18 cellular contexts compared by ENCODE assay signal in the genomic region with DNA sequence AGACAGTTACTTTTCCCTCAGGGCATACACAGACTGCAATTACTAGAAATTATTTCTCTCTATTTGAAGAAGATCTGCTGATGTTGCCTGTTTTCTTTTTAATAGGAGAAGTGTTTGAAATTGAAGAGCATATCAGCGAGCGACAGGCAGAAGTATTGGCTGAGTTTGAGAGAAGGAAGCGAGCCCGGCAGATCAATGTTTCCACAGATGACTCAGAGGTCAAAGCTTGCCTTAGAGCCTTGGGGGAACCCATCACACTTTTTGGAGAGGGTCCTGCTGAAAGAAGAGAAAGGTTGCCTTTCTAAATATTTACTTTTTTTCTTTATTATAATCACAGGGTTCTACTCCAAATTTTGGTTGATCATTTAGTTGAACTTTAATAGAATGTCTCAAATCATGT. TPM values are rescaled to one million over a fixed set of nuclear protein-coding genes. Genes with fewer than 3 reads are reported as not detected.
DNase-seq lines count a peak whose midpoint lies in the region; ATAC-seq lines count a peak whose summit lies in the region.
"Had no signal": no experiment of that assay in that cellular context is flagged by ENCODE, and none has a peak within 500 bp of the region (broad histone marks: within the 10 kb centered on the region; RNA-seq: fewer than 3 reads in every experiment).

No MANE protein-coding gene starts in this region.

- H3F3A ChIP-seq in GM23248 (ENCODE audit: insufficient read depth) = peaks cover 6% of the 10 kb centered on the region

- 94 to 95% methylated on average over 4 of the region's 4 CpGs for WGBS in GM23248 (ENCODE audit: low coverage in 1 of 2, low lambda C conversion rate in 2 of 2, missing lambda C conversion rate in 2 of 2), 2 experiments

- no peaks in the 10 kb centered on the region for H3K9me2 ChIP-seq in GM23248 (ENCODE audit: insufficient read depth)

- H2AFZ ChIP-seq in GM23248 = no peak overlapping the region

- intact Hi-C loops in activated naive CD4-positive, alpha-beta T cell treated with anti-CD3 and anti-CD28 coated beads for 36 hours (cut with micrococcal nuclease) = loop anchor here (5.0 to 10.0 kb wide), 4 partner anchors 167 to 1106 kb away; a partner anchor contains a TSS
- intact Hi-C loops in naive thymus-derived CD4-positive, alpha-beta T cell (cut with micrococcal nuclease) = no loop called here

- H3K9me3 ChIP-seq in GM23248 (ENCODE audit: low read depth) = no peaks in the 10 kb centered on the region
- H3K9me3 ChIP-seq in naive thymus-derived CD4-positive, alpha-beta T cell (ENCODE audit: control insufficient read depth in 2 of 3, low read length in 3 of 3) = no peaks in the 10 kb centered on the region

- H3K27ac Mint-ChIP-seq in activated naive CD4-positive, alpha-beta T cell treated with anti-CD3 and anti-CD28 coated beads, Interleukin-2, amount 50 U/mL, for 24 hours = no peak overlapping the region
- no peak overlapping the region for H3K27ac Mint-ChIP-seq in activated naive CD4-positive, alpha-beta T cell treated with anti-CD3 and anti-CD28 coated beads for 36 hours
- H3K27ac Mint-ChIP-seq in activated T-helper 17 cell treated with anti-CD3 and anti-CD28 coated beads, Interleukin-2, amount 50 U/mL, for 72 hours = peak overlapping the region; percentile 30
- peak overlapping the region; percentile 8 for H3K27ac Mint-ChIP-seq in stimulated activated memory B cell treated with anti-CD40 and anti-IgM and Interleukin-4, amounts not matched to agents 10 μg/mL and 1 μg/mL and 100 μg/mL, for 72 hours
- H3K27ac Mint-ChIP-seq in naive thymus-derived CD4-positive, alpha-beta T cell = peak overlapping the region in 4 of 9 donors; percentile 16 to 45 (median 36)

- peaks cover 31% of the 10 kb centered on the region for H3K36me3 Mint-ChIP-seq in activated naive CD4-positive, alpha-beta T cell treated with anti-CD3 and anti-CD28 coated beads, Interleukin-2, amount 50 U/mL, for 24 hours
- H3K36me3 Mint-ChIP-seq in activated naive CD4-positive, alpha-beta T cell treated with anti-CD3 and anti-CD28 coated beads for 36 hours (ENCODE audit: low read depth) = peaks cover 49% of the 10 kb centered on the region
- peaks cover 60% of the 10 kb centered on the region for H3K36me3 Mint-ChIP-seq in activated T-helper 17 cell treated with anti-CD3 and anti-CD28 coated beads, Interleukin-2, amount 50 U/mL, for 72 hours (ENCODE audit: low read depth)
- peaks cover 49% of the 10 kb centered on the region for H3K36me3 Mint-ChIP-seq in stimulated activated memory B cell treated with anti-CD40 and anti-IgM and Interleukin-4, amounts not matched to agents 10 μg/mL and 1 μg/mL and 100 μg/mL, for 72 hours
- peaks cover 24 to 52% (median 34%) of the 10 kb centered on the region in 5 donors for H3K36me3 Mint-ChIP-seq in naive thymus-derived CD4-positive, alpha-beta T cell

- H3K4me2 ChIP-seq in GM23248 (ENCODE audit: unreplicated experiment) = no peak overlapping the region

- H3K4me1 Mint-ChIP-seq in activated naive CD4-positive, alpha-beta T cell treated with anti-CD3 and anti-CD28 coated beads, Interleukin-2, amount 50 U/mL, for 24 hours = peaks cover 41% of the 10 kb centered on the region
- peaks cover 25% of the 10 kb centered on the region for H3K4me1 Mint-ChIP-seq in activated naive CD4-positive, alpha-beta T cell treated with anti-CD3 and anti-CD28 coated beads for 36 hours (ENCODE audit: low read depth)
- H3K4me1 Mint-ChIP-seq in activated T-helper 17 cell treated with anti-CD3 and anti-CD28 coated beads, Interleukin-2, amount 50 U/mL, for 72 hours = peaks cover 32% of the 10 kb centered on the region
- H3K4me1 Mint-ChIP-seq in stimulated activated memory B cell treated with anti-CD40 and anti-IgM and Interleukin-4, amounts not matched to agents 10 μg/mL and 1 μg/mL and 100 μg/mL, for 72 hours = peaks cover 21% of the 10 kb centered on the region
- H3K4me1 Mint-ChIP-seq in naive thymus-derived CD4-positive, alpha-beta T cell = peaks cover 14 to 39% (median 30%) of the 10 kb centered on the region in 7 donors

- POLR2A ChIA-PET in naive thymus-derived CD4-positive, alpha-beta T cell (lab: Charles Lee) = no interaction called here

- in situ Hi-C loops in GM23248 (cut with MboI) = no loop called here

- ATAC-seq in activated T-helper 17 cell treated with anti-CD3 and anti-CD28 coated beads, Interleukin-2, amount 50 U/mL, for 72 hours (replicated peaks) = no peak
- ATAC-seq in stimulated activated memory B cell treated with anti-CD40 and anti-IgM and Interleukin-4, amounts not matched to agents 10 μg/mL and 1 μg/mL and 100 μg/mL, for 72 hours = no peak
- no peak for ATAC-seq in naive thymus-derived CD4-positive, alpha-beta T cell
- ATAC-seq in HG02588 (IDR thresholded peaks at IDR 0.05; ENCODE audit: unreplicated experiment) = no peak

- peak overlapping the region; percentile 1; the same call in 1 of the 2 replicates for H3K9ac ChIP-seq in GM23248

- no peaks in the 10 kb centered on the region for H3K27me3 Mint-ChIP-seq in activated naive CD4-positive, alpha-beta T cell treated with anti-CD3 and anti-CD28 coated beads, Interleukin-2, amount 50 U/mL, for 24 hours
- no peaks in the 10 kb centered on the region for H3K27me3 Mint-ChIP-seq in activated naive CD4-positive, alpha-beta T cell treated with anti-CD3 and anti-CD28 coated beads for 36 hours (ENCODE audit: low read depth)
- H3K27me3 Mint-ChIP-seq in activated T-helper 17 cell treated with anti-CD3 and anti-CD28 coated beads, Interleukin-2, amount 50 U/mL, for 72 hours = no peaks in the 10 kb centered on the region
- no peaks in the 10 kb centered on the region for H3K27me3 Mint-ChIP-seq in stimulated activated memory B cell treated with anti-CD40 and anti-IgM and Interleukin-4, amounts not matched to agents 10 μg/mL and 1 μg/mL and 100 μg/mL, for 72 hours
- H3K27me3 Mint-ChIP-seq in naive thymus-derived CD4-positive, alpha-beta T cell = no peaks in the 10 kb centered on the region

- no peaks in the 10 kb centered on the region for H4K20me1 ChIP-seq in GM23248 (ENCODE audit: insufficient read depth)

- H3K9me3 Mint-ChIP-seq in activated naive CD4-positive, alpha-beta T cell treated with anti-CD3 and anti-CD28 coated beads, Interleukin-2, amount 50 U/mL, for 24 hours = no peaks in the 10 kb centered on the region
- no peaks in the 10 kb centered on the region for H3K9me3 Mint-ChIP-seq in activated naive CD4-positive, alpha-beta T cell treated with anti-CD3 and anti-CD28 coated beads for 36 hours
- no peaks in the 10 kb centered on the region for H3K9me3 Mint-ChIP-seq in activated T-helper 17 cell treated with anti-CD3 and anti-CD28 coated beads, Interleukin-2, amount 50 U/mL, for 72 hours
- no peaks in the 10 kb centered on the region for H3K9me3 Mint-ChIP-seq in stimulated activated memory B cell treated with anti-CD40 and anti-IgM and Interleukin-4, amounts not matched to agents 10 μg/mL and 1 μg/mL and 100 μg/mL, for 72 hours
- no peaks in the 10 kb centered on the region for H3K9me3 Mint-ChIP-seq in naive thymus-derived CD4-positive, alpha-beta T cell

- no peaks in the 10 kb centered on the region for H3K27me3 ChIP-seq in GM23248 (replicated peaks; ENCODE audit: insufficient read depth)
- no peaks in the 10 kb centered on the region for H3K27me3 ChIP-seq in naive thymus-derived CD4-positive, alpha-beta T cell (ENCODE audit: control insufficient read depth in 2 of 2, insufficient read depth in 2 of 2, low read length in 2 of 2)

- DNase-seq in activated naive CD4-positive, alpha-beta T cell treated with anti-CD3 and anti-CD28 coated beads for 36 hours = no peak
- no peak for DNase-seq in GM23248
- DNase-seq in naive thymus-derived CD4-positive, alpha-beta T cell = no peak
- DNase-seq: ACHN; AML-193; IMR-90; Karpas-422; NCI-H187; NCI-H345; NCI-H69; NK-92 treated with Interleukin-12 subunit alpha and Interleukin-12 subunit beta, amount 100 ng/mL, for 24 hours; OCI-M1; SIG-M5 had no signal

- CTCF ChIA-PET in activated naive CD4-positive, alpha-beta T cell treated with anti-CD3 and anti-CD28 coated beads for 36 hours (lab: Charles Lee) = interaction anchor here (1.2 kb wide), 1 partner anchor 376 kb away, joined by 3 read pairs; no protein-coding TSS in a partner anchor
- CTCF ChIA-PET in naive thymus-derived CD4-positive, alpha-beta T cell (lab: Charles Lee) = no interaction called here

- peaks cover 68% of the 10 kb centered on the region for H3K79me2 ChIP-seq in GM23248 (ENCODE audit: insufficient read depth)

- peaks cover 11% of the 10 kb centered on the region for H3K4me1 ChIP-seq in GM23248 (ENCODE audit: insufficient read depth)
- peaks cover 8 to 16% of the 10 kb centered on the region in 2 donors for H3K4me1 ChIP-seq in naive thymus-derived CD4-positive, alpha-beta T cell (ENCODE audit: control insufficient read depth in 2 of 2, insufficient read depth in 2 of 2, low read length in 2 of 2)

- H3K36me3 ChIP-seq in GM23248 (ENCODE audit: low read depth) = peaks cover 54% of the 10 kb centered on the region
- H3K36me3 ChIP-seq in naive thymus-derived CD4-positive, alpha-beta T cell (ENCODE audit: control insufficient read depth in 2 of 3, insufficient read depth in 3 of 3, low read length in 3 of 3) = peaks cover 22 to 52% (median 35%) of the 10 kb centered on the region in 3 experiments

- H3K4me3 Mint-ChIP-seq in activated naive CD4-positive, alpha-beta T cell treated with anti-CD3 and anti-CD28 coated beads, Interleukin-2, amount 50 U/mL, for 24 hours = peak overlapping the region; percentile 45
- H3K4me3 Mint-ChIP-seq in activated naive CD4-positive, alpha-beta T cell treated with anti-CD3 and anti-CD28 coated beads for 36 hours = no peak overlapping the region
- H3K4me3 Mint-ChIP-seq in activated T-helper 17 cell treated with anti-CD3 and anti-CD28 coated beads, Interleukin-2, amount 50 U/mL, for 72 hours = peak overlapping the region; percentile 39
- no peak overlapping the region for H3K4me3 Mint-ChIP-seq in stimulated activated memory B cell treated with anti-CD40 and anti-IgM and Interleukin-4, amounts not matched to agents 10 μg/mL and 1 μg/mL and 100 μg/mL, for 72 hours
- H3K4me3 Mint-ChIP-seq in naive thymus-derived CD4-positive, alpha-beta T cell = no peak overlapping the region

- no peak overlapping the region for H3K27ac ChIP-seq in GM23248
- no peak overlapping the region for H3K27ac ChIP-seq in naive thymus-derived CD4-positive, alpha-beta T cell (ENCODE audit: low read depth, low read length)

- H3K4me3 ChIP-seq in GM23248 = no peak overlapping the region
- no peak overlapping the region for H3K4me3 ChIP-seq in naive thymus-derived CD4-positive, alpha-beta T cell (ENCODE audit: low read length)

RNA-seq across cellular contexts. Expression of a gene that starts 3.4 kb away (rescaled TPM):
- 10 to 100 TPM; 39.9 to 44.3 TPM for total RNA-seq in activated naive CD4-positive, alpha-beta T cell treated with anti-CD3 and anti-CD28 coated beads for 36 hours
- total RNA-seq in GM23248 (2014; rRNA removed; shearing (Covaris generic)) = 26.5 and 27.4 TPM in 2 replicates
- polyA plus RNA-seq in GM23248 (2016; fragmentation: Nextera tagmentation; extraction: Ambion mirVana) = 25.7 and 27.0 TPM in 2 replicates
- total RNA-seq in activated T-helper 17 cell treated with anti-CD3 and anti-CD28 coated beads, Interleukin-2, amount 50 U/mL, for 72 hours = 10 to 100 TPM; 41.3 to 51.1 TPM
- total RNA-seq in naive thymus-derived CD4-positive, alpha-beta T cell = 10 to 100 TPM; 17.4 to 36.9 (median 22.0) TPM
- 10 to 100 TPM; 19.7 to 29.6 TPM for polyA plus RNA-seq in naive thymus-derived CD4-positive, alpha-beta T cell

RNA-seq across cellular contexts. Expression of a gene that starts 3.5 kb away (rescaled TPM):
- total RNA-seq in activated naive CD4-positive, alpha-beta T cell treated with anti-CD3 and anti-CD28 coated beads for 36 hours = 10 to 100 TPM; 36.3 to 38.1 TPM
- 15.9 and 21.6 TPM in 2 replicates for total RNA-seq in GM23248 (2014; rRNA removed; shearing (Covaris generic))
- 67.2 and 70.9 TPM in 2 replicates for polyA plus RNA-seq in GM23248 (2016; fragmentation: Nextera tagmentation; extraction: Ambion mirVana)
- 10 to 100 TPM; 47.0 to 47.9 TPM for total RNA-seq in activated T-helper 17 cell treated with anti-CD3 and anti-CD28 coated beads, Interleukin-2, amount 50 U/mL, for 72 hours
- total RNA-seq in naive thymus-derived CD4-positive, alpha-beta T cell = 10 to 100 TPM; 21.7 to 40.3 (median 34.4) TPM
- polyA plus RNA-seq in naive thymus-derived CD4-positive, alpha-beta T cell = 100 to 1,000 TPM; 180 to 185 TPM

RNA-seq across cellular contexts. Expression of a gene that starts 24.3 kb away (rescaled TPM):
- not detected for total RNA-seq in activated naive CD4-positive, alpha-beta T cell treated with anti-CD3 and anti-CD28 coated beads for 36 hours
- total RNA-seq in GM23248 (2014; rRNA removed; shearing (Covaris generic)) = not detected in 2 replicates
- polyA plus RNA-seq in GM23248 (2016; fragmentation: Nextera tagmentation; extraction: Ambion mirVana) = not detected in 2 replicates
- 10 to 100 TPM in 1 of 2 donors, 1 to 10 TPM in 1; 1.9 to 10.9 TPM for total RNA-seq in activated T-helper 17 cell treated with anti-CD3 and anti-CD28 coated beads, Interleukin-2, amount 50 U/mL, for 72 hours
- total RNA-seq in naive thymus-derived CD4-positive, alpha-beta T cell = not detected
- not detected for polyA plus RNA-seq in naive thymus-derived CD4-positive, alpha-beta T cell
- total RNA-seq: IMR-90, RPMI7951 had no signal
- polyA plus RNA-seq: IMR-90 had no signal

RNA-seq across cellular contexts. Expression of a gene that starts 57.5 kb away (rescaled TPM):
- 1 to 10 TPM; 8.1 to 8.2 TPM for total RNA-seq in activated naive CD4-positive, alpha-beta T cell treated with anti-CD3 and anti-CD28 coated beads for 36 hours
- total RNA-seq in GM23248 (2014; rRNA removed; shearing (Covaris generic)) = 33.6 and 35.8 TPM in 2 replicates
- polyA plus RNA-seq in GM23248 (2016; fragmentation: Nextera tagmentation; extraction: Ambion mirVana) = 36.4 and 37.1 TPM in 2 replicates
- total RNA-seq in activated T-helper 17 cell treated with anti-CD3 and anti-CD28 coated beads, Interleukin-2, amount 50 U/mL, for 72 hours = 10 to 100 TPM; 13.1 to 17.3 TPM
- total RNA-seq in naive thymus-derived CD4-positive, alpha-beta T cell = 10 to 100 TPM in 1 of 5 experiments, 1 to 10 TPM in 4; 4.5 to 10.4 (median 4.7) TPM
- 1 to 10 TPM; 3.0 to 4.1 TPM for polyA plus RNA-seq in naive thymus-derived CD4-positive, alpha-beta T cell

RNA-seq across cellular contexts. Expression of a gene that starts 57.8 kb away (rescaled TPM):
- total RNA-seq in activated naive CD4-positive, alpha-beta T cell treated with anti-CD3 and anti-CD28 coated beads for 36 hours = 10 to 100 TPM; 14.7 to 15.8 TPM
- 23.1 and 26.1 TPM in 2 replicates for total RNA-seq in GM23248 (2014; rRNA removed; shearing (Covaris generic))
- 17.8 and 18.6 TPM in 2 replicates for polyA plus RNA-seq in GM23248 (2016; fragmentation: Nextera tagmentation; extraction: Ambion mirVana)
- total RNA-seq in activated T-helper 17 cell treated with anti-CD3 and anti-CD28 coated beads, Interleukin-2, amount 50 U/mL, for 72 hours = 10 to 100 TPM; 41.2 to 41.5 TPM
- 10 to 100 TPM; 22.4 to 50.6 (median 33.4) TPM for total RNA-seq in naive thymus-derived CD4-positive, alpha-beta T cell
- 10 to 100 TPM in 1 of 2 donors, 1 to 10 TPM in 1; 8.8 to 18.1 TPM for polyA plus RNA-seq in naive thymus-derived CD4-positive, alpha-beta T cell

Comparison
In these comparisons a context has a peak if more than half of its experiments do, and no peak if none do; other contexts are left out.
1. H3K4me3 Mint-ChIP-seq: peak in activated naive CD4-positive, alpha-beta T cell treated with anti-CD3 and anti-CD28 coated beads, Interleukin-2, amount 50 U/mL, for 24 hours (single experiment) and activated T-helper 17 cell treated with anti-CD3 and anti-CD28 coated beads, Interleukin-2, amount 50 U/mL, for 72 hours (single experiment); none in activated naive CD4-positive, alpha-beta T cell treated with anti-CD3 and anti-CD28 coated beads for 36 hours (single experiment), stimulated activated memory B cell treated with anti-CD40 and anti-IgM and Interleukin-4, amounts not matched to agents 10 μg/mL and 1 μg/mL and 100 μg/mL, for 72 hours (single experiment) and naive thymus-derived CD4-positive, alpha-beta T cell (0 of 10).
2. H3K27ac Mint-ChIP-seq: peak in activated T-helper 17 cell treated with anti-CD3 and anti-CD28 coated beads, Interleukin-2, amount 50 U/mL, for 72 hours (single experiment) and stimulated activated memory B cell treated with anti-CD40 and anti-IgM and Interleukin-4, amounts not matched to agents 10 μg/mL and 1 μg/mL and 100 μg/mL, for 72 hours (single experiment); none in activated naive CD4-positive, alpha-beta T cell treated with anti-CD3 and anti-CD28 coated beads, Interleukin-2, amount 50 U/mL, for 24 hours (single experiment) and activated naive CD4-positive, alpha-beta T cell treated with anti-CD3 and anti-CD28 coated beads for 36 hours (single experiment).